16 cellular contexts compared by ENCODE assay signal in the genomic region with DNA sequence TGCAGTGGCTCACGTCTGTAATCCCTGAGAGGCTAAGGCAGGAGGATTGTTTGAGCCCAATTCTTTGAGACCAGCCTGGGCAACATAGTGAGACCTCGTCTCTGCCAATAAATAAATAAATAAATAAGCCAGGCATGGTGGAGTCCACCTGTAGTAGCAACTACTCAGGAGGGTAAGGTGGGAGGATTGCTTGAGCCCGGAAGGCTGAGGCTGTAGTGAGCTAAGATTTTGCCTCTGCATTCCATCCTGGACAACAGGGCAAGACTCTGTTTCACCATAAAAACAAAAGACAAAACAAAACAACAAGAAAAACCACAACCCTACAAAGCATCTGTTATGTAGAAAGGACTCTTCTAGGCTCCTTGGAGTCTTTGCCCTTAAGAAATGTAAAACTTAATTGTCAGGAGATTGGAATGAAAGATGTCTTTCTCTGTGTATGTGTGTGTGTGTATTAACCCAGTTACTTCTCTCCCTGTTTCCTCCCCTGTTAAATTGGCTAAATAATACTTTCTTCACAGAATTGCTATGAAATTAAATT. TPM values are rescaled to one million over a fixed set of nuclear protein-coding genes. Genes with fewer than 3 reads are reported as not detected.
DNase-seq lines count a peak whose midpoint lies in the region; ATAC-seq and TF ChIP-seq lines count a peak whose summit lies in the region.
"Had no signal": no experiment of that assay in that cellular context is flagged by ENCODE, and none has a peak within 500 bp of the region (broad histone marks: within the 10 kb centered on the region; RNA-seq: fewer than 3 reads in every experiment).

No MANE protein-coding gene starts in this region.

- DNase-seq in GM03348 (ENCODE audit: low spot score) (peak; percentile 41), SK-MEL-5 (ENCODE audit: low read depth, low spot score) (peak; percentile 87), fibroblast of pulmonary artery (ENCODE audit: low read depth) (peak; percentile 42), ecto neural progenitor cell (ENCODE audit: low spot score) (no peak)
- no peak for DNase-seq in effector memory CD4-positive, alpha-beta T cell
- DNase-seq: activated CD4-positive, alpha-beta T cell treated with anti-CD3 and anti-CD28 coated beads, Interleukin-2, amount 10 ng/mL, durations not matched to agents 24 days and 14 days; activated naive CD4-positive, alpha-beta T cell; GDM1; lower lobe of right lung; naive B cell; NCI-H748 treated with DMSO at 0.1 percent for 48 hours; substantia nigra had no signal

- in situ Hi-C loops in SK-MEL-5 (cut with HindIII; ENCODE audit: low pct_unique_long_range_greater_than_20kb, low sequenced_read_pairs) = no loop called here

- ATAC-seq in GM21367 (IDR thresholded peaks at IDR 0.05; ENCODE audit: unreplicated experiment) = no peak

- H3K4me3 ChIP-seq in fibroblast of pulmonary artery (replicated peaks; ENCODE audit: low read depth, low read length) = no peak overlapping the region
- no peak overlapping the region for H3K4me3 ChIP-seq in skeletal muscle satellite cell (ENCODE audit: low read length)
- no peak overlapping the region for H3K4me3 ChIP-seq in effector memory CD4-positive, alpha-beta T cell (ENCODE audit: insufficient read depth, low read depth, low read length, poor library complexity, severe bottlenecking)
- H3K4me3 ChIP-seq: BLaER1, lower lobe of right lung had no signal

- H3K9ac ChIP-seq in skeletal muscle satellite cell (ENCODE audit: low read depth, low read length) = peak overlapping the region; percentile 12
- H3K9ac ChIP-seq: BLaER1, parathyroid adenoma had no signal

- no peaks in the 10 kb centered on the region for H3K27me3 ChIP-seq in skeletal muscle satellite cell (ENCODE audit: control insufficient read depth, insufficient read depth, low read length)
- H3K27me3 ChIP-seq in effector memory CD4-positive, alpha-beta T cell (replicated peaks; ENCODE audit: control insufficient read depth, insufficient read depth, low read length, poor library complexity, severe bottlenecking) = no peaks in the 10 kb centered on the region
- H3K27me3 ChIP-seq: BLaER1 had no signal

- no peaks in the 10 kb centered on the region for H3K9me3 ChIP-seq in skeletal muscle satellite cell (replicated peaks; ENCODE audit: low read length)
- H3K9me3 ChIP-seq in effector memory CD4-positive, alpha-beta T cell (ENCODE audit: control insufficient read depth, low read length) = no peaks in the 10 kb centered on the region
- H3K9me3 ChIP-seq: BLaER1, lower lobe of right lung had no signal

- H3K4me1 ChIP-seq in skeletal muscle satellite cell (ENCODE audit: control insufficient read depth, insufficient read depth, low read length) = peaks cover 30% of the 10 kb centered on the region
- no peaks in the 10 kb centered on the region for H3K4me1 ChIP-seq in effector memory CD4-positive, alpha-beta T cell (ENCODE audit: control insufficient read depth, insufficient read depth, low read length, poor library complexity, severe bottlenecking)
- H3K4me1 ChIP-seq: BLaER1, parathyroid adenoma had no signal

- TF ChIP-seq CTCF in fibroblast of pulmonary artery (IDR thresholded peaks at IDR 0.05; ENCODE audit: low read length, missing control alignments) = no peak

- H3K27ac ChIP-seq in effector memory CD4-positive, alpha-beta T cell (ENCODE audit: insufficient read depth, low read length, poor library complexity, severe bottlenecking) = no peak overlapping the region
- H3K27ac ChIP-seq: BLaER1, lower lobe of right lung, parathyroid adenoma had no signal

- peak overlapping the region; percentile 41 for H3K4me2 ChIP-seq in skeletal muscle satellite cell (ENCODE audit: low read length)
- H3K4me2 ChIP-seq: BLaER1 had no signal

- H3K36me3 ChIP-seq in skeletal muscle satellite cell (ENCODE audit: insufficient read depth, low read length) = no peaks in the 10 kb centered on the region
- no peaks in the 10 kb centered on the region for H3K36me3 ChIP-seq in effector memory CD4-positive, alpha-beta T cell (ENCODE audit: control insufficient read depth, insufficient read depth, low read length)
- H3K36me3 ChIP-seq: BLaER1, lower lobe of right lung had no signal

RNA-seq across cellular contexts. Expression of gene NECTIN3, which starts 9.5 kb away (rescaled TPM):
- 25.5 and 41.3 TPM in 2 replicates for total RNA-seq in SK-MEL-5 (2014; rRNA removed; shearing (Covaris generic))
- polyA plus RNA-seq in SK-MEL-5 (2015; cell fraction: cytosol; rRNA removed) = 12.4 and 16.4 TPM in 2 replicates
- polyA plus RNA-seq in SK-MEL-5 (2015; cell fraction: nucleus; rRNA removed) = 4.0 and 7.7 TPM in 2 replicates
- 56.5 and 70.3 TPM in 2 replicates for total RNA-seq in skeletal muscle satellite cell (2012; rRNA removed)

Comparison
In these comparisons a context has a peak if more than half of its experiments do, and no peak if none do; other contexts are left out.
1. DNase-seq: peak in GM03348 (single experiment), SK-MEL-5 (single experiment) and fibroblast of pulmonary artery (single experiment); none in effector memory CD4-positive, alpha-beta T cell (0 of 3) and ecto neural progenitor cell (single experiment).